Comparison of ENCODE assay signal across 12 cellular contexts in the genomic region with DNA sequence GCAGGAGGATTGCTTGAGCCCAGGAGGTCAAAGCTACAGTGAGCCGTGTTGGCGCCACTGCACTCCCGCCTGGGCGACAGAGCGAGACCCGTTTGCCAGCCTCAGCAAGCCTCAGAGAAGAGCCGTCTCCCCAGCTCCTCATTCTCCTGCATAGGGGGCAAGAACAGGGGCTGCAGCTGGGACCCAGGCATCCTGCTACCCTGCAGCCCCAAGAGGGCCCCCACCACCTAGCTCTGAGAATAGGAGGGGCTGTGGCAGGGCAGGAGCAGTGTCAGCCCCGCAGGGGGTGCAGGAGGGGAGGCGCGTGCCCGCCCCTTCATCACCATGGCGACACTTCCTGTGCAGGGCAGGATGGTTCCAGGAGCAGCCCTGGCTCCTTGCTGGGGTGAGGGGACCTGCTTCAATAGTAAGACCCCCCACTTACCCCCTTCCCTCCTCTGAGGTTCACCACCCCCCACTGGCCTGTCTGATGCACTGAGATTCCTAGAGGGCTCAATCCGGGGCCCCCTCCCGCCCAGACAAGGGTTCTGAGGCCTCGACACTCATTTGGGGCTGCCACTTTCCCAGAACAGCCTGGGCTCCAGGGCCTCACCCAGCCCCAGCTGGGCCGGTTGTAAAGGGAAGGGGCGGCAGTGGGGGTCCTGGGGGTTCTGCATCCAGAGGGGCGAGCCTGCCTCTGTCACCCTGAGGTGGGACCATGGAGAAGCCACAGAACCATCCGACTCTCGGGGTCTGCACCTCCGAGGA. TPM values are rescaled to one million over a fixed set of nuclear protein-coding genes. Genes with fewer than 3 reads are reported as not detected.
DNase-seq lines count a peak whose midpoint lies in the region; ATAC-seq and TF ChIP-seq lines count a peak whose summit lies in the region.
"Had no signal": no experiment of that assay in that cellular context is flagged by ENCODE, and none has a peak within 500 bp of the region (broad histone marks: within the 10 kb centered on the region; RNA-seq: fewer than 3 reads in every experiment).

No MANE protein-coding gene starts in this region.

- H4K8ac ChIP-seq in mesenchymal stem cell (ENCODE audit: low read length): peak overlapping the region; percentile 46

- peak overlapping the region; percentile 86 for H2BK15ac ChIP-seq in mesenchymal stem cell (ENCODE audit: low read depth, poor library complexity, severe bottlenecking)

- peaks cover 2% of the 10 kb centered on the region for H3K79me1 ChIP-seq in mesenchymal stem cell (replicated peaks; ENCODE audit: low read length, poor library complexity, severe bottlenecking)

- H3K23ac ChIP-seq in mesenchymal stem cell (ENCODE audit: low read length in 2 of 2): no peak overlapping the region

- no peak for TF ChIP-seq POLR2A in vagina (IDR thresholded peaks at IDR 0.05)

- peak overlapping the region in 1 of 2 experiments; percentile 21 for H3K14ac ChIP-seq in mesenchymal stem cell (ENCODE audit: low read length in 2 of 2)

- 76% methylated on average over 20 of the region's 21 CpGs for WGBS in mesenchymal stem cell

- no peaks in the 10 kb centered on the region for H3K36me3 ChIP-seq in cardiac muscle cell
- peaks cover 0 to 4% of the 10 kb centered on the region in 2 donors for H3K36me3 ChIP-seq in ascending aorta
- H3K36me3 ChIP-seq in mesenchymal stem cell (ENCODE audit: control insufficient read depth in 1 of 2, insufficient read depth in 2 of 2, low read depth in 1 of 2, low read length in 2 of 2): peaks cover 11 to 41% of the 10 kb centered on the region in 2 experiments
- H3K36me3 ChIP-seq in vagina: no peaks in the 10 kb centered on the region

- DNase-seq in cardiac muscle cell (ENCODE audit: low read depth in 1 of 2, low spot score in 1 of 2) (no peak), Right ventricle myocardium superior (no peak), ascending aorta (ENCODE audit: low spot score in 2 of 2) (peak in 1 of 2 donors; percentile 64), mesenchymal stem cell (no peak), vagina (ENCODE audit: extremely low spot score in 2 of 2) (no peak), NCI-H2196 (lab: John Stamatoyannopoulos, UW; ENCODE audit: unreplicated experiment) (no peak), T-helper 9 cell (no peak)
- no peak for DNase-seq in activated T-cell treated with anti-CD3 and anti-CD28 coated beads, Interleukin-2, amount 50 U/mL, for 48 hours
- DNase-seq: activated CD8-positive, alpha-beta memory T cell treated with anti-CD3 and anti-CD28 coated beads, Interleukin-2, amount 10 ng/mL, durations not matched to agents 7 days and 5 days; esophagus squamous epithelium had no signal

- no peak overlapping the region for H2BK5ac ChIP-seq in mesenchymal stem cell (ENCODE audit: low read depth, low read length, poor library complexity, severe bottlenecking)

- H3K4me1 ChIP-seq in cardiac muscle cell (ENCODE audit: low read depth) (peaks cover 61% of the 10 kb centered on the region), ascending aorta (peaks cover 28 to 43% of the 10 kb centered on the region in 2 donors), mesenchymal stem cell (ENCODE audit: control insufficient read depth, insufficient read depth, low read depth, low read length) (peaks cover 53% of the 10 kb centered on the region), vagina (peaks cover 29% of the 10 kb centered on the region)

- H3K9ac ChIP-seq in mesenchymal stem cell (ENCODE audit: low read length): peak overlapping the region; percentile 71

- no peak for ATAC-seq in Right ventricle myocardium superior (ENCODE audit: poor library complexity)
- ATAC-seq: activated CD8-positive, alpha-beta memory T cell treated with anti-CD3 and anti-CD28 coated beads, Interleukin-2, amount 10 ng/mL, durations not matched to agents 7 days and 5 days; left lobe of liver had no signal

- intact Hi-C loops in Right ventricle myocardium superior (cut with DNase I): no loop called here
- intact Hi-C loops in ascending aorta (cut with DNase I): no loop called here
- intact Hi-C loops in vagina (cut with DNase I): no loop called here

- H3K27me3 ChIP-seq in cardiac muscle cell (no peaks in the 10 kb centered on the region), ascending aorta (no peaks in the 10 kb centered on the region), mesenchymal stem cell (ENCODE audit: control insufficient read depth in 1 of 2, insufficient read depth in 1 of 2, low read length in 2 of 2) (no peaks in the 10 kb centered on the region), vagina (no peaks in the 10 kb centered on the region)
- H3K27me3 ChIP-seq: esophagus squamous epithelium had no signal

- TF ChIP-seq CTCF in cardiac muscle cell (IDR thresholded peaks at IDR 0.05; ENCODE audit: low read depth, low read length) (no peak), ascending aorta (IDR thresholded peaks at IDR 0.05) (no peak), vagina (IDR thresholded peaks at IDR 0.05) (no peak)

- H4K91ac ChIP-seq in mesenchymal stem cell (ENCODE audit: low read length): peak overlapping the region; percentile 53

- H2AK5ac ChIP-seq in mesenchymal stem cell (ENCODE audit: low read length, severe bottlenecking): peak overlapping the region; percentile 86

- H3K27ac ChIP-seq in cardiac muscle cell (peak overlapping the region; percentile 68), ascending aorta (peak overlapping the region; percentile 94 to 99), mesenchymal stem cell (ENCODE audit: low read length, poor library complexity, severe bottlenecking) (no peak overlapping the region), vagina (peak overlapping the region; percentile 87)

- H3K4me2 ChIP-seq in mesenchymal stem cell (ENCODE audit: low read length, poor library complexity, severe bottlenecking): no peak overlapping the region

- H2BK120ac ChIP-seq in mesenchymal stem cell (ENCODE audit: low read depth, low read length): peak overlapping the region; percentile 74

- H3K4me3 ChIP-seq in cardiac muscle cell (no peak overlapping the region), ascending aorta (no peak overlapping the region), mesenchymal stem cell (ENCODE audit: insufficient read depth in 1 of 2, low read depth in 1 of 2, low read length in 2 of 2) (no peak overlapping the region), vagina (no peak overlapping the region)
- H3K4me3 ChIP-seq: esophagus squamous epithelium had no signal

- H3K18ac ChIP-seq in mesenchymal stem cell (ENCODE audit: low read depth in 1 of 2, low read length in 2 of 2): peak overlapping the region; percentile 59 to 79

- H3K4ac ChIP-seq in mesenchymal stem cell (ENCODE audit: low read depth in 1 of 2, low read length in 2 of 2): peak overlapping the region in 1 of 2 experiments; percentile 34

- H2BK12ac ChIP-seq in mesenchymal stem cell (ENCODE audit: low read length in 2 of 2): peak overlapping the region; percentile 43 to 49

- no peak overlapping the region for H2AFZ ChIP-seq in mesenchymal stem cell (ENCODE audit: low read depth, low read length)

- H3K9me3 ChIP-seq in cardiac muscle cell (ENCODE audit: low read depth) (no peaks in the 10 kb centered on the region), ascending aorta (no peaks in the 10 kb centered on the region), mesenchymal stem cell (ENCODE audit: control insufficient read depth, low read length) (no peaks in the 10 kb centered on the region), vagina (no peaks in the 10 kb centered on the region)
- H3K9me3 ChIP-seq: esophagus squamous epithelium had no signal

RNA-seq across cellular contexts. Expression of a gene that starts 20.2 kb away (rescaled TPM):
- total RNA-seq in cardiac muscle cell (23.3 and 33.3 TPM in 2 replicates), Right ventricle myocardium superior (5.7 TPM), ascending aorta (218 TPM), vagina (37.6 TPM)
- 18.9 and 30.5 TPM in 2 replicates for polyA plus RNA-seq in cardiac muscle cell
- 127 TPM for polyA plus RNA-seq in mesenchymal stem cell (2013, experiment 1 of 2)
- 127 TPM for polyA plus RNA-seq in mesenchymal stem cell (2013, experiment 2 of 2)
- total RNA-seq: activated CD8-positive, alpha-beta memory T cell treated with anti-CD3 and anti-CD28 coated beads, Interleukin-2, amount 10 ng/mL, durations not matched to agents 7 days and 5 days; T-helper 1 cell treated with Interleukin-12 subunit alpha and Interleukin-12 subunit beta and Interleukin-4 antibody, amounts not matched to agents 30 ng/mL and 1 ng/mL, for 36 hours had no signal

RNA-seq across cellular contexts. Expression of a gene that starts 24.6 kb away (rescaled TPM):
- total RNA-seq in cardiac muscle cell: 33.0 and 66.5 TPM in 2 replicates
- 54.2 and 62.1 TPM in 2 replicates for polyA plus RNA-seq in cardiac muscle cell
- 11.6 TPM for total RNA-seq in Right ventricle myocardium superior
- 41.9 TPM for total RNA-seq in ascending aorta
- 25.5 TPM for polyA plus RNA-seq in mesenchymal stem cell (2013, experiment 1 of 2)
- polyA plus RNA-seq in mesenchymal stem cell (2013, experiment 2 of 2): 22.1 TPM
- total RNA-seq in vagina: 30.9 TPM

RNA-seq across cellular contexts. Expression of a gene that starts 33.9 kb away (rescaled TPM):
- 62.1 and 70.7 TPM in 2 replicates for total RNA-seq in cardiac muscle cell
- polyA plus RNA-seq in cardiac muscle cell: 60.5 and 70.8 TPM in 2 replicates
- total RNA-seq in Right ventricle myocardium superior: 76.8 TPM
- total RNA-seq in ascending aorta: 40.7 TPM
- polyA plus RNA-seq in mesenchymal stem cell (2013, experiment 1 of 2): 27.3 TPM
- 27.3 TPM for polyA plus RNA-seq in mesenchymal stem cell (2013, experiment 2 of 2)
- 33.6 TPM for total RNA-seq in vagina

RNA-seq across cellular contexts. Expression of a gene that starts 40.7 kb away (rescaled TPM):
- total RNA-seq in cardiac muscle cell (65.1 and 72.5 TPM in 2 replicates), Right ventricle myocardium superior (74.0 TPM), ascending aorta (26.6 TPM), vagina (76.1 TPM)
- 71.8 and 82.8 TPM in 2 replicates for polyA plus RNA-seq in cardiac muscle cell
- 39.3 TPM for polyA plus RNA-seq in mesenchymal stem cell (2013, experiment 1 of 2)
- 43.3 TPM for polyA plus RNA-seq in mesenchymal stem cell (2013, experiment 2 of 2)
